11 cellular contexts compared by ENCODE assay signal in the genomic region with DNA sequence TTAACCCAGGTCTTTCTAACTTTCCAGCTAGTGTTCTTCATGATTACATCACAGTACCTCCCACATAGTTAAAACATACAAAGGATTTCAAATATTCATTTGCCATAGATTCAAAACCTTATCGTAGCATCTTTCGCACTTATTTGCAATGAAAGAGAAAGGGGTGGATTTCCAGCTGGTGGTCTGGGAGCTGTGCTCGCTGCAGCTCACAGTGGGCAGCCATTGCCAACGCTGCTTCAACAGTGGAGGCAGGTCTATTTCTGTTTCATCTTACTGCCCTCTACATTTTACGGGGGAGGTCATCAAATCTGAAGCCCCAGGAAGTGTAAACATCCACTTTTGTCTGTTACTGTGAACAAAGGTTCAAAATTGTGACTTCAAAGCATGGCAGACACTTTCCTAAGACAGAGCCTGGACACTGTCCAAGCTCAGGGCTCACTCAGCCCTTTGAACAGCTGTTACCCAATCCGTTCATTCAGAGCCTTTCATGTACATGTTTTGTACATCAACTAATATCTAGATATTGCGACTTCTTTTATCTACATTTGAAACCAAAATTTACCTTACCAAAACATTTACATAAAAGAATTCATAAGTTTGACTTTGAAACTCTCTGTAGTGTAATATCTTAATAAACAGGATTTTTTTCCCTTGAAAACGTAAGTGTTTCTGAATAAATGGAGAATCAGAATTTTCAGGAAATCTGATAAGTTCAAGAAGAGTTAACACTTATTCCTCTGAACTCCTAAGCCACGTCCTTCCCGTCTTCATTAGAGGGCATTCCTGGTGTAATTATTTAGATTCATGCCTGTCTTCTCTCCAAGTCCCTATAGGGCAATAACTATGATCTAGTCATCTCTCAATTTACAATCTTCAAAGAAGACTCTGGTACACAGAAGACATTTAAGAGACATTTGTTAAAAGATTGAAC. TPM values are rescaled to one million over a fixed set of nuclear protein-coding genes. Genes with fewer than 3 reads are reported as not detected.
DNase-seq lines count a peak whose midpoint lies in the region; ATAC-seq and TF ChIP-seq lines count a peak whose summit lies in the region.
"Had no signal": no experiment of that assay in that cellular context is flagged by ENCODE, and none has a peak within 500 bp of the region (broad histone marks: within the 10 kb centered on the region; RNA-seq: fewer than 3 reads in every experiment).

No MANE protein-coding gene starts in this region.

- H3K27me3 ChIP-seq in lower lobe of right lung (ENCODE audit: low read depth) (no peaks in the 10 kb centered on the region), transverse colon (no peaks in the 10 kb centered on the region)

- in situ Hi-C loops in transverse colon (cut with MboI; ENCODE audit: low pct_ligation_motif_present in 1 of 4, low pct_unique_long_range_greater_than_20kb in 1 of 4, low sequenced_read_pairs in 3 of 4), result no loop called here

- TF ChIP-seq POLR2A in transverse colon (IDR thresholded peaks at IDR 0.05), result no peak

- DNase-seq in NCI-H524 (lab: John Stamatoyannopoulos, UW) (peak; percentile 22 to 40), NCI-H524 treated with DMSO at 0.1 percent for 48 hours (lab: John Stamatoyannopoulos, UW) (no peak), cardiac fibroblast (ENCODE audit: low read depth in 2 of 2) (peak; percentile 66 to 75), lower lobe of right lung (no peak), transverse colon (no peak)
- DNase-seq: amygdala; stimulated activated CD4-positive, alpha-beta T cell treated with anti-CD3 and anti-CD28 coated beads, Interleukin-2, amount 100 ng/mL, for 24 hours; T-cell had no signal

- H3K36me3 ChIP-seq in lower lobe of right lung (no peaks in the 10 kb centered on the region), transverse colon (no peaks in the 10 kb centered on the region)

- TF ChIP-seq CTCF in cardiac fibroblast (IDR thresholded peaks at IDR 0.05; ENCODE audit: low read depth, low read length), result no peak
- TF ChIP-seq CTCF in lower lobe of right lung (IDR thresholded peaks at IDR 0.05), result no peak
- no peak for TF ChIP-seq CTCF in transverse colon (IDR thresholded peaks at IDR 0.05)

- H3K4me3 ChIP-seq in cardiac fibroblast (replicated peaks in 1 of 2; ENCODE audit: low read depth in 2 of 2, low read length in 2 of 2) (no peak overlapping the region), lower lobe of right lung (no peak overlapping the region), transverse colon (no peak overlapping the region)

- 42 to 58% methylated on average over 7 to 10 of the region's 10 CpGs for WGBS in transverse colon (ENCODE audit: low coverage in 1 of 2), 2 donors

- H3K9me3 ChIP-seq in lower lobe of right lung (no peaks in the 10 kb centered on the region), transverse colon (no peaks in the 10 kb centered on the region)

- TF ChIP-seq EP300 in transverse colon (IDR thresholded peaks at IDR 0.05; ENCODE audit: low read depth), result no peak

- intact Hi-C loops in lower lobe of right lung (cut with DNase I) (no loop called here), transverse colon (cut with DNase I; ENCODE audit: low total_unique reads) (no loop called here)

- H3K27ac ChIP-seq in lower lobe of right lung (peak overlapping the region; percentile 43), transverse colon (peak overlapping the region; percentile 57 to 80 (median 67))

- ATAC-seq in lower lobe of right lung, result peak in 1 of 2 donors; percentile 34
- ATAC-seq in HG03378 (IDR thresholded peaks at IDR 0.05; ENCODE audit: unreplicated experiment), result no peak
- ATAC-seq in GM18873 (IDR thresholded peaks at IDR 0.05; ENCODE audit: low FRiP score, unreplicated experiment), result no peak
- ATAC-seq in GM19452 (IDR thresholded peaks at IDR 0.05; ENCODE audit: unreplicated experiment), result no peak
- ATAC-seq: T-cell had no signal

- H3K4me1 ChIP-seq in lower lobe of right lung, result peaks cover 86% of the 10 kb centered on the region
- peaks cover 28 to 68% (median 34%) of the 10 kb centered on the region in 4 donors for H3K4me1 ChIP-seq in transverse colon

RNA-seq across cellular contexts. Expression of gene STARD13, which starts 25.1 kb away (rescaled TPM):
- 61.0 TPM for total RNA-seq in lower lobe of right lung
- total RNA-seq in transverse colon, result 100 to 1,000 TPM in 1 of 4 donors, 10 to 100 TPM in 3; 18.1 to 107 (median 41.5) TPM

Comparison
In these comparisons a context has a peak if more than half of its experiments do, and no peak if none do; other contexts are left out.
1. DNase-seq: peak in NCI-H524 (2 of 2) and cardiac fibroblast (2 of 2); none in NCI-H524 treated with DMSO at 0.1 percent for 48 hours (single experiment), lower lobe of right lung (single experiment) and transverse colon (single experiment).